15 cellular contexts compared by ENCODE assay signal in genomic region chr18:6145645-6146308, GRCh38.
"Had no signal": no experiment of that assay in that cellular context is flagged by ENCODE, and none has a peak within 500 bp of the region (broad histone marks: within the 10 kb centered on the region; RNA-seq: fewer than 3 reads in every experiment).

No MANE protein-coding gene starts in this region.

- ATAC-seq: activated CD4-positive, CD25-positive, alpha-beta regulatory T cell treated with anti-CD3 and anti-CD28 coated beads, Interleukin-2, amount 50 U/mL, for 24 hours; activated T-cell treated with anti-CD3 and anti-CD28 coated beads, Interleukin-2, amount 50 U/mL, for 72 hours; lower lobe of right lung; natural killer cell treated with Interleukin-12 subunit alpha and Interleukin-12 subunit beta and Interleukin-15 and Interleukin-18, amount 100 ng/mL, for 72 hours had no signal

- DNase-seq: activated CD4-positive, alpha-beta T cell treated with anti-CD3 and anti-CD28 coated beads, Interleukin-2, amount 50 U/mL, for 1 hour; activated CD8-positive, alpha-beta memory T cell treated with anti-CD3 and anti-CD28 coated beads for 24 hours; activated CD8-positive, alpha-beta memory T cell treated with anti-CD3 and anti-CD28 coated beads, Interleukin-2, amount 50 U/mL, for 48 hours; activated effector memory CD4-positive, alpha-beta T cell treated with anti-CD3 and anti-CD28 coated beads, Interleukin-2, amount 50 U/mL, for 16 hours; activated T-cell treated with anti-CD3 and anti-CD28 coated beads, Interleukin-2, amount 50 U/mL, for 72 hours; cerebellar nuclear complex; cortex of kidney; erythroblast; lower lobe of right lung; stimulated activated CD4-positive, alpha-beta T cell treated with anti-CD3 and anti-CD28 coated beads, Interleukin-2, amount 100 ng/mL, for 24 hours; T-helper 9 cell; transverse colon had no signal

- H3K36me3 ChIP-seq: breast epithelium, lower lobe of right lung, transverse colon had no signal

- H3K4me1 ChIP-seq: breast epithelium, lower lobe of right lung, transverse colon had no signal

- H3K4me3 ChIP-seq: breast epithelium, lower lobe of right lung, transverse colon had no signal

- H3K27ac ChIP-seq: breast epithelium, lower lobe of right lung, transverse colon had no signal

- H3K9me3 ChIP-seq: breast epithelium, lower lobe of right lung, transverse colon had no signal

- H3K27me3 ChIP-seq: breast epithelium, transverse colon had no signal
